Comparison of ENCODE assay signal across 8 cellular contexts in the genomic region with DNA sequence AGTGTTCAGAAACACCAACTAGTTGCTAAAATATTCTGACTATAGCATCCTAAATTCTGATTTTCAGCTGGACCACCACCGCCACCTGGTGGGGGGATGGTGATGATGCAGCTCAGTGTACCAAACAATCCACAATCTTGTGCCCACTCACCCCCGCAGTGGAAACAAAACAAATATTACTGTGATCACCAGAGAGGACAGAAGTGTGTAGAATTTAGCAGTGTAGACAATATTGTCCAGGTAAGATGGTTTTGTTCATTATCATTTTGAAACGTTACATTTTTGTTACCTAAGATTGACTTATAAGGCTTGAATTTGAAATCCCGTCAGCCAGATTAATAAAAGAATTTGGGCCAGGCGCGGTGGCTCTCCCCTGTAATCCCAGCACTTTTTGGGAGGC. TPM values are rescaled to one million over a fixed set of nuclear protein-coding genes. Genes with fewer than 3 reads are reported as not detected.
DNase-seq lines count a peak whose midpoint lies in the region; ATAC-seq and TF ChIP-seq lines count a peak whose summit lies in the region.

No MANE protein-coding gene starts in this region.

- H3K4me3 ChIP-seq in uterus: no peak overlapping the region

- intact Hi-C loops in posterior vena cava (cut with DNase I): loop anchor here (10.0 kb wide), 1 partner anchor 705 kb away; no protein-coding TSS in a partner anchor
- intact Hi-C loops in uterus (cut with DNase I; ENCODE audit: low total_unique reads): loop anchor here (10.0 kb wide), 1 partner anchor 705 kb away; no protein-coding TSS in a partner anchor

- H3K9me3 ChIP-seq in uterus: no peaks in the 10 kb centered on the region

- ATAC-seq in HG03439 (IDR thresholded peaks at IDR 0.05; ENCODE audit: unreplicated experiment): peak; percentile 67

- TF ChIP-seq CTCF in uterus (IDR thresholded peaks at IDR 0.05): peak; percentile 76 to 89 (median 84)

- no peak for TF ChIP-seq POLR2A in uterus (IDR thresholded peaks at IDR 0.05)

- H3K36me3 ChIP-seq in uterus: no peaks in the 10 kb centered on the region

- DNase-seq in NCI-H1417 (lab: John Stamatoyannopoulos, UW): peak; percentile 8 to 73 (median 40)
- DNase-seq in NCI-H1417 treated with DMSO at 0.1 percent for 48 hours (lab: John Stamatoyannopoulos, UW): no peak
- peak; percentile 57 for DNase-seq in SK-MEL-5 (ENCODE audit: low read depth, low spot score)
- peak; percentile 72 for DNase-seq in activated naive CD4-positive, alpha-beta T cell treated with Interleukin-2 at 50 U/mL for 16 hours
- peak; percentile 57 for DNase-seq in globus pallidus (ENCODE audit: low spot score)
- peak; percentile 85 for DNase-seq in posterior vena cava (ENCODE audit: low spot score)
- DNase-seq in uterus: peak; percentile 45 to 59

- H3K27ac ChIP-seq in uterus: no peak overlapping the region

- no peaks in the 10 kb centered on the region for H3K4me1 ChIP-seq in uterus

- in situ Hi-C loops in SK-MEL-5 (cut with HindIII; ENCODE audit: low pct_unique_long_range_greater_than_20kb, low sequenced_read_pairs): no loop called here

- no peaks in the 10 kb centered on the region for H3K27me3 ChIP-seq in uterus

RNA-seq across cellular contexts. Expression of a gene that starts 31.7 kb away (rescaled TPM):
- total RNA-seq in SK-MEL-5 (2014; rRNA removed; shearing (Covaris generic)): 43.2 and 52.7 TPM in 2 replicates
- 29.9 and 36.5 TPM in 2 replicates for polyA plus RNA-seq in SK-MEL-5 (2015; cell fraction: cytosol; rRNA removed)
- 185 and 234 TPM in 2 replicates for polyA plus RNA-seq in SK-MEL-5 (2015; cell fraction: nucleus; rRNA removed)
- 10 to 100 TPM; 83.6 to 88.3 TPM for total RNA-seq in posterior vena cava
- 100 to 1,000 TPM in 2 of 4 donors, 10 to 100 TPM in 2; 24.7 to 116 (median 71.4) TPM for total RNA-seq in uterus
